9 cellular contexts compared by ENCODE assay signal in the genomic region with DNA sequence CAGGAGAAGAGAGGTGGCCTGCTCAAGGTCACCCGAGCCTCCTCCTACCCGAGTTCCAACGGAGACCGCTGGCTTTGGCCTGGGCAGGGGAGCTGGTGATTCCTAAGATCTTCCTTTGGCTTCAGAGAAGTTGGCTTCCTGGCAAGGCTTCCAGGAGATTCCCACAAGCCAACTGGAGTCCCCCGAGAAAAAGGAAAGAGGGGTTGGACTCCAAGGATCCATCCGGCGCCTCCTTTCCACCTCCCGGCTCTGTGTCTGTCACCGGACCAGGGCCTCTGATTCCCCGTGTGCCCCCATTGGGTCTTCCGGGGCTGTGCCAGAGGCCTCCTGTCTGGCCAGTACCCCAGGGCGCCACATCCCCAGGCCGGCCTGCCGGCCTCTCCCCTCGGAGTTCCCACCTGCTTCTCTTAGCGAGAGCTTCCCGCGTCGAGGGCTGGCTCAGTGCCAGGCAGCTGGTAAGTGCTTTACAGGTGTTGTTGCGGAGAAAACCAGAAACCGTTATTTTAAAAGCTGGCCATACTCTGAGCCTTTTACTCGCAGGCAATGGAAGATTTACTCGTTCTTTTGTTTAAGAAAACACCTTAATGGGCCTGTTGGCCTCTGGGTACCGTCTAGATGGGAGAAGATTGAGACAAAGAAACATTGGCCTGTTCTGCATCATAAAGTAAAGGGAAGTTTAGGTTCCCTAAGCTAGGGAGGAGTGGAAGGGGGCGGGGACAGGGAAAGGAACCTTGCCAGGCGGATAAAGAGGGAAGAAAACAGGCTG.
DNase-seq lines count a peak whose midpoint lies in the region; ATAC-seq, FAIRE-seq and TF ChIP-seq lines count a peak whose summit lies in the region.
"Had no signal": no experiment of that assay in that cellular context is flagged by ENCODE, and none has a peak within 500 bp of the region (broad histone marks: within the 10 kb centered on the region; RNA-seq: fewer than 3 reads in every experiment).

No MANE protein-coding gene starts in this region.

- TF ChIP-seq CTCF in pancreas (IDR thresholded peaks at IDR 0.05), result no peak

- DNase-seq in DMS 273 (lab: John Stamatoyannopoulos, UW; ENCODE audit: unreplicated experiment) (peak; percentile 38), DMS 273 treated with DMSO at 0.1 percent for 48 hours (lab: John Stamatoyannopoulos, UW) (no peak), NCI-H146 treated with DMSO at 0.1 percent for 48 hours (lab: John Stamatoyannopoulos, UW; ENCODE audit: unreplicated experiment) (peak; percentile 36), pancreas (peak in 3 of 6 donors; percentile 43 to 73 (median 65))

- H3K27ac ChIP-seq in ectodermal cell (ENCODE audit: insufficient read depth, low read depth, low read length, poor library complexity, severe bottlenecking) (no peak overlapping the region), pancreas (no peak overlapping the region)
- H3K27ac ChIP-seq: 22Rv1 had no signal

- no peak for FAIRE-seq in pancreas (lab: Jason Lieb, UNC)

- H3K9me3 ChIP-seq in ectodermal cell (ENCODE audit: control insufficient read depth, low read length) (no peaks in the 10 kb centered on the region), pancreas (no peaks in the 10 kb centered on the region)

- H3K36me3 ChIP-seq in ectodermal cell (ENCODE audit: control insufficient read depth, insufficient read depth, low read length) (no peaks in the 10 kb centered on the region), pancreas (no peaks in the 10 kb centered on the region)

- H3K4me3 ChIP-seq in ectodermal cell (ENCODE audit: insufficient read depth, low read depth, low read length) (peak overlapping the region; percentile 15), pancreas (peak overlapping the region in 2 of 4 donors; percentile 16 to 44)

- H3K4me1 ChIP-seq in ectodermal cell (ENCODE audit: control insufficient read depth, insufficient read depth, low read length) (peaks cover 18% of the 10 kb centered on the region), pancreas (no peaks in the 10 kb centered on the region)

- WGBS in ectodermal cell, 2 experiments, result 10 to 11% methylated on average over 26 of the region's 26 CpGs
- WGBS in pancreas, 2 donors, result 60 to 71% methylated on average over 26 of the region's 26 CpGs

- ATAC-seq in pancreas, result peak in 3 of 4 donors; percentile 25 to 53 (median 29)
- ATAC-seq in GM21423 (IDR thresholded peaks at IDR 0.05; ENCODE audit: unreplicated experiment), result no peak
- ATAC-seq in GM18861 (IDR thresholded peaks at IDR 0.05; ENCODE audit: unreplicated experiment), result no peak
- ATAC-seq in HG03521 (IDR thresholded peaks at IDR 0.05; ENCODE audit: unreplicated experiment), result no peak

- intact Hi-C loops in pancreas (cut with DNase I), result no loop called here

- H3K27me3 ChIP-seq in ectodermal cell (ENCODE audit: control insufficient read depth, insufficient read depth, low read length, poor library complexity, severe bottlenecking) (peaks cover 64% of the 10 kb centered on the region), pancreas (peaks cover 0 to 10% (median 0%) of the 10 kb centered on the region in 4 donors)

Comparison
In these comparisons a context has a peak if more than half of its experiments do, and no peak if none do; other contexts are left out.
1. ATAC-seq: peak in pancreas (3 of 4); none in GM21423 (single experiment), GM18861 (single experiment) and HG03521 (single experiment).